ENCODE assay signal across 8 cellular contexts in genomic region chr15:97745481-97746071, GRCh38.
DNase-seq lines count a peak whose midpoint lies in the region; ATAC-seq and TF ChIP-seq lines count a peak whose summit lies in the region.

No MANE protein-coding gene starts in this region.

- in situ Hi-C loops in GM13977 (cut with MboI; ENCODE audit: low pct_unique_long_range_greater_than_20kb, low sequenced_read_pairs, unreplicated experiment) (no loop called here), brain microvascular endothelial cell (cut with HindIII; ENCODE audit: low pct_ligation_motif_present, low sequenced_read_pairs) (no loop called here)

- no peak overlapping the region for H2BK12ac ChIP-seq in trophoblast cell (ENCODE audit: low read length)

- H2BK5ac ChIP-seq in trophoblast cell (ENCODE audit: low read depth, low read length, poor library complexity), result no peak overlapping the region

- no peak overlapping the region for H3K4ac ChIP-seq in trophoblast cell (ENCODE audit: low read depth, low read length)

- ATAC-seq in HG02852 (IDR thresholded peaks at IDR 0.05; ENCODE audit: unreplicated experiment), result peak; percentile 96

- WGBS in trophoblast cell (ENCODE audit: extremely low coverage, insufficient coverage, insufficient read length), result no CpG with 5 or more reads among the region's 8 CpGs

- H2BK120ac ChIP-seq in trophoblast cell (ENCODE audit: insufficient read depth, low read length, poor library complexity), result no peak overlapping the region

- no peak overlapping the region for H3K9ac ChIP-seq in trophoblast cell (ENCODE audit: low read length)

- H3K79me2 ChIP-seq in trophoblast cell (ENCODE audit: control insufficient read depth, insufficient read depth, low read length, poor library complexity), result no peaks in the 10 kb centered on the region

- H2AK5ac ChIP-seq in trophoblast cell (ENCODE audit: low read length), result no peak overlapping the region

- H3K4me1 ChIP-seq in BE2C (no peaks in the 10 kb centered on the region), trophoblast cell (ENCODE audit: control insufficient read depth in 1 of 2, insufficient read depth in 2 of 2, low read length in 2 of 2) (no peaks in the 10 kb centered on the region)

- H3K4me2 ChIP-seq in trophoblast cell (ENCODE audit: low read length), result no peak overlapping the region

- H3K36me3 ChIP-seq in BE2C, result no peaks in the 10 kb centered on the region
- H3K36me3 ChIP-seq in brain microvascular endothelial cell (replicated peaks), result no peaks in the 10 kb centered on the region
- H3K36me3 ChIP-seq in trophoblast cell (ENCODE audit: control insufficient read depth in 1 of 2, insufficient read depth in 2 of 2, low read length in 2 of 2), result no peaks in the 10 kb centered on the region

- no peak overlapping the region for H4K91ac ChIP-seq in trophoblast cell (ENCODE audit: low read depth, low read length)

- H3K79me1 ChIP-seq in trophoblast cell (ENCODE audit: low read length), result no peaks in the 10 kb centered on the region

- H3K27ac ChIP-seq in brain microvascular endothelial cell (no peak overlapping the region), trophoblast cell (ENCODE audit: low read depth, low read length) (no peak overlapping the region)

- H3K4me3 ChIP-seq in BE2C (ENCODE audit: low read depth, low read length) (no peak overlapping the region), brain microvascular endothelial cell (ENCODE audit: low read depth, low read length) (no peak overlapping the region), trophoblast cell (ENCODE audit: low read depth, low read length) (no peak overlapping the region)

- no peak overlapping the region for H4K8ac ChIP-seq in trophoblast cell (ENCODE audit: low read depth, low read length)

- no peak overlapping the region for H2AFZ ChIP-seq in trophoblast cell (ENCODE audit: insufficient read depth, low read length, poor library complexity)

- peak; percentile 53 for DNase-seq in BE2C
- DNase-seq in GM13977 (ENCODE audit: low spot score), result peak; percentile 14
- peak; percentile 77 for DNase-seq in NCI-H748 (lab: John Stamatoyannopoulos, UW; ENCODE audit: unreplicated experiment)
- no peak for DNase-seq in brain microvascular endothelial cell
- peak; percentile 33 to 85 for DNase-seq in trophoblast cell
- DNase-seq in effector CD4-positive, alpha-beta T cell, result no peak
- no peak for DNase-seq in NCI-H1048 (lab: John Stamatoyannopoulos, UW)

- H4K12ac ChIP-seq in trophoblast cell (ENCODE audit: low read depth, low read length), result no peak overlapping the region

- H3K27me3 ChIP-seq in BE2C, result peaks cover 4% of the 10 kb centered on the region; the same call in 1 of the 2 replicates
- no peaks in the 10 kb centered on the region for H3K27me3 ChIP-seq in brain microvascular endothelial cell (replicated peaks)
- no peaks in the 10 kb centered on the region for H3K27me3 ChIP-seq in trophoblast cell (ENCODE audit: insufficient read depth, low read length)

- H3K14ac ChIP-seq in trophoblast cell (ENCODE audit: low read length), result no peak overlapping the region

- TF ChIP-seq CTCF in BE2C (IDR thresholded peaks at IDR 0.05; ENCODE audit: low read depth, low read length), result peak; percentile 81
- TF ChIP-seq CTCF in GM13977 (IDR thresholded peaks at IDR 0.05; ENCODE audit: extremely low read depth, insufficient read depth, missing control alignments), result peak; percentile 45
- peak; percentile 66 for TF ChIP-seq CTCF in brain microvascular endothelial cell (IDR thresholded peaks at IDR 0.05; ENCODE audit: low read depth, low read length, missing control alignments)

- no peaks in the 10 kb centered on the region for H3K9me3 ChIP-seq in BE2C
- H3K9me3 ChIP-seq in trophoblast cell (ENCODE audit: insufficient read depth, low read depth, low read length), result no peaks in the 10 kb centered on the region

- H3K23ac ChIP-seq in trophoblast cell (ENCODE audit: low read length), result no peak overlapping the region

- no peak overlapping the region for H3K18ac ChIP-seq in trophoblast cell (ENCODE audit: low read length)

Comparison
In these comparisons a context has a peak if more than half of its experiments do, and no peak if none do; other contexts are left out.
1. DNase-seq: peak in BE2C (single experiment), GM13977 (single experiment), NCI-H748 (single experiment) and trophoblast cell (2 of 2); none in brain microvascular endothelial cell (single experiment), effector CD4-positive, alpha-beta T cell (single experiment) and NCI-H1048 (single experiment).
2. Peak in every context shown above with its lines, with median percentiles within 50 percentile points of each other: CTCF ChIP-seq.